In genomic region chr1:96997717-96998116, GRCh38 we compare ENCODE assay signal across 2 cellular contexts.
TF ChIP-seq lines count a peak whose summit lies in the region.

No MANE protein-coding gene starts in this region.

TF ChIP-seq in GM23338, 12 proteins besides CTCF, POLR2A, EP300 and RAD21 (continued from another document):
- TF ChIP-seq, protein P1, sequence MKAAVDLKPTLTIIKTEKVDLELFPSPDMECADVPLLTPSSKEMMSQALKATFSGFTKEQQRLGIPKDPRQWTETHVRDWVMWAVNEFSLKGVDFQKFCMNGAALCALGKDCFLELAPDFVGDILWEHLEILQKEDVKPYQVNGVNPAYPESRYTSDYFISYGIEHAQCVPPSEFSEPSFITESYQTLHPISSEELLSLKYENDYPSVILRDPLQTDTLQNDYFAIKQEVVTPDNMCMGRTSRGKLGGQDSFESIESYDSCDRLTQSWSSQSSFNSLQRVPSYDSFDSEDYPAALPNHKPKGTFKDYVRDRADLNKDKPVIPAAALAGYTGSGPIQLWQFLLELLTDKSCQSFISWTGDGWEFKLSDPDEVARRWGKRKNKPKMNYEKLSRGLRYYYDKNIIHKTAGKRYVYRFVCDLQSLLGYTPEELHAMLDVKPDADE (IDR thresholded peaks at IDR 0.05), result no peak
- no peak for TF ChIP-seq ZNF331 (CRISPR knock-in tag; IDR thresholded peaks at IDR 0.05; ENCODE audit: low read depth)
- no peak for TF ChIP-seq EZH2phosphoT487 (IDR thresholded peaks at IDR 0.05; ENCODE audit: unreplicated experiment)
- no peak for TF ChIP-seq NANOG (IDR thresholded peaks at IDR 0.05; ENCODE audit: borderline replicate concordance)
- TF ChIP-seq POLR2AphosphoS5 (IDR thresholded peaks at IDR 0.05; ENCODE audit: low read depth), result no peak
- TF ChIP-seq ZNF114 (CRISPR knock-in tag; IDR thresholded peaks at IDR 0.05), result no peak
- TF ChIP-seq, protein P2, sequence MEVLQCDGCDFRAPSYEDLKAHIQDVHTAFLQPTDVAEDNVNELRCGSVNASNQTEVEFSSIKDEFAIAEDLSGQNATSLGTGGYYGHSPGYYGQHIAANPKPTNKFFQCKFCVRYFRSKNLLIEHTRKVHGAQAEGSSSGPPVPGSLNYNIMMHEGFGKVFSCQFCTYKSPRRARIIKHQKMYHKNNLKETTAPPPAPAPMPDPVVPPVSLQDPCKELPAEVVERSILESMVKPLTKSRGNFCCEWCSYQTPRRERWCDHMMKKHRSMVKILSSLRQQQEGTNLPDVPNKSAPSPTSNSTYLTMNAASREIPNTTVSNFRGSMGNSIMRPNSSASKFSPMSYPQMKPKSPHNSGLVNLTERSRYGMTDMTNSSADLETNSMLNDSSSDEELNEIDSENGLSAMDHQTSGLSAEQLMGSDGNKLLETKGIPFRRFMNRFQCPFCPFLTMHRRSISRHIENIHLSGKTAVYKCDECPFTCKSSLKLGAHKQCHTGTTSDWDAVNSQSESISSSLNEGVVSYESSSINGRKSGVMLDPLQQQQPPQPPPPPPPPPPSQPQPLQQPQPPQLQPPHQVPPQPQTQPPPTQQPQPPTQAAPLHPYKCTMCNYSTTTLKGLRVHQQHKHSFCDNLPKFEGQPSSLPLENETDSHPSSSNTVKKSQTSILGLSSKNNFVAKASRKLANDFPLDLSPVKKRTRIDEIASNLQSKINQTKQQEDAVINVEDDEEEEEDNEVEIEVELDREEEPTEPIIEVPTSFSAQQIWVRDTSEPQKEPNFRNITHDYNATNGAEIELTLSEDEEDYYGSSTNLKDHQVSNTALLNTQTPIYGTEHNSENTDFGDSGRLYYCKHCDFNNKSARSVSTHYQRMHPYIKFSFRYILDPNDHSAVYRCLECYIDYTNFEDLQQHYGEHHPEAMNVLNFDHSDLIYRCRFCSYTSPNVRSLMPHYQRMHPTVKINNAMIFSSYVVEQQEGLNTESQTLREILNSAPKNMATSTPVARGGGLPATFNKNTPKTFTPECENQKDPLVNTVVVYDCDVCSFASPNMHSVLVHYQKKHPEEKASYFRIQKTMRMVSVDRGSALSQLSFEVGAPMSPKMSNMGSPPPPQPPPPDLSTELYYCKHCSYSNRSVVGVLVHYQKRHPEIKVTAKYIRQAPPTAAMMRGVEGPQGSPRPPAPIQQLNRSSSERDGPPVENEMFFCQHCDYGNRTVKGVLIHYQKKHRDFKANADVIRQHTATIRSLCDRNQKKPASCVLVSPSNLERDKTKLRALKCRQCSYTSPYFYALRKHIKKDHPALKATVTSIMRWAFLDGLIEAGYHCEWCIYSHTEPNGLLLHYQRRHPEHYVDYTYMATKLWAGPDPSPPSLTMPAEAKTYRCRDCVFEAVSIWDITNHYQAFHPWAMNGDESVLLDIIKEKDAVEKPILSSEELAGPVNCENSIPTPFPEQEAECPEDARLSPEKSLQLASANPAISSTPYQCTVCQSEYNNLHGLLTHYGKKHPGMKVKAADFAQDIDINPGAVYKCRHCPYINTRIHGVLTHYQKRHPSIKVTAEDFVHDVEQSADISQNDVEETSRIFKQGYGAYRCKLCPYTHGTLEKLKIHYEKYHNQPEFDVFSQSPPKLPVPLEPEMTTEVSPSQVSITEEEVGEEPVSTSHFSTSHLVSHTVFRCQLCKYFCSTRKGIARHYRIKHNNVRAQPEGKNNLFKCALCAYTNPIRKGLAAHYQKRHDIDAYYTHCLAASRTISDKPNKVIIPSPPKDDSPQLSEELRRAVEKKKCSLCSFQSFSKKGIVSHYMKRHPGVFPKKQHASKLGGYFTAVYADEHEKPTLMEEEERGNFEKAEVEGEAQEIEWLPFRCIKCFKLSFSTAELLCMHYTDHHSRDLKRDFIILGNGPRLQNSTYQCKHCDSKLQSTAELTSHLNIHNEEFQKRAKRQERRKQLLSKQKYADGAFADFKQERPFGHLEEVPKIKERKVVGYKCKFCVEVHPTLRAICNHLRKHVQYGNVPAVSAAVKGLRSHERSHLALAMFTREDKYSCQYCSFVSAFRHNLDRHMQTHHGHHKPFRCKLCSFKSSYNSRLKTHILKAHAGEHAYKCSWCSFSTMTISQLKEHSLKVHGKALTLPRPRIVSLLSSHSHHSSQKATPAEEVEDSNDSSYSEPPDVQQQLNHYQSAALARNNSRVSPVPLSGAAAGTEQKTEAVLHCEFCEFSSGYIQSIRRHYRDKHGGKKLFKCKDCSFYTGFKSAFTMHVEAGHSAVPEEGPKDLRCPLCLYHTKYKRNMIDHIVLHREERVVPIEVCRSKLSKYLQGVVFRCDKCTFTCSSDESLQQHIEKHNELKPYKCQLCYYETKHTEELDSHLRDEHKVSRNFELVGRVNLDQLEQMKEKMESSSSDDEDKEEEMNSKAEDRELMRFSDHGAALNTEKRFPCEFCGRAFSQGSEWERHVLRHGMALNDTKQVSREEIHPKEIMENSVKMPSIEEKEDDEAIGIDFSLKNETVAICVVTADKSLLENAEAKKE (CRISPR knock-in tag; IDR thresholded peaks at IDR 0.05), result no peak
- TF ChIP-seq REST (IDR thresholded peaks at IDR 0.05; ENCODE audit: unreplicated experiment), result no peak
- no peak for TF ChIP-seq JUNB (IDR thresholded peaks at IDR 0.05; ENCODE audit: unreplicated experiment)

TF ChIP-seq in SK-N-SH, 30 proteins besides CTCF, POLR2A, EP300 and RAD21 (continued from another document):
- TF ChIP-seq REST (IDR thresholded peaks at IDR 0.05; ENCODE audit: low read depth, low read length) (no peak), RFX5 (IDR thresholded peaks at IDR 0.05; ENCODE audit: low read length) (no peak), RXRA (IDR thresholded peaks at IDR 0.05; ENCODE audit: borderline replicate concordance, low read depth) (no peak), POLR2AphosphoS5 (IDR thresholded peaks at IDR 0.05; ENCODE audit: low read depth, low read length) (peak; percentile 58; the same call in 1 of the 2 replicates), EZH2phosphoT487 (IDR thresholded peaks at IDR 0.05; ENCODE audit: borderline replicate concordance, low read depth) (no peak), USF1 (IDR thresholded peaks at IDR 0.05; ENCODE audit: borderline replicate concordance, low read depth) (no peak), JUND (IDR thresholded peaks at IDR 0.05) (no peak), MEF2A (IDR thresholded peaks at IDR 0.05; ENCODE audit: borderline replicate concordance, low read depth) (no peak), TCF12 (IDR thresholded peaks at IDR 0.05) (peak; percentile 86), ELF1 (IDR thresholded peaks at IDR 0.05) (no peak), CHD2 (IDR thresholded peaks at IDR 0.05; ENCODE audit: low read length, partially characterized antibody) (peak; percentile 88), RCOR1 (IDR thresholded peaks at IDR 0.05; ENCODE audit: low read length) (peak; percentile 68), FOSL2 (IDR thresholded peaks at IDR 0.05; ENCODE audit: borderline replicate concordance, low read depth) (no peak), YY1 (IDR thresholded peaks at IDR 0.05; ENCODE audit: low read depth) (no peak), NFIC (IDR thresholded peaks at IDR 0.05; ENCODE audit: borderline replicate concordance) (no peak), FOXJ3 (CRISPR knock-in tag; IDR thresholded peaks at IDR 0.05) (peak; percentile 94), MXI1 (IDR thresholded peaks at IDR 0.05; ENCODE audit: low read depth, low read length) (peak; percentile 44; the same call in 1 of the 2 replicates), NRF1 (IDR thresholded peaks at IDR 0.05; ENCODE audit: low read depth, low read length) (no peak), TEAD4 (IDR thresholded peaks at IDR 0.05; ENCODE audit: borderline replicate concordance, insufficient read depth) (no peak), GABPA (IDR thresholded peaks at IDR 0.05; ENCODE audit: low read depth) (no peak), PBX3 (IDR thresholded peaks at IDR 0.05) (peak; percentile 57), FOXM1 (IDR thresholded peaks at IDR 0.05; ENCODE audit: low read depth) (no peak), SIN3A (IDR thresholded peaks at IDR 0.05; ENCODE audit: borderline replicate concordance, low read depth, low read length) (no peak), TAF1 (IDR thresholded peaks at IDR 0.05; ENCODE audit: borderline replicate concordance, low read depth, low read length) (no peak), GATA2 (CRISPR knock-in tag; IDR thresholded peaks at IDR 0.05) (peak; percentile 100)
- TF ChIP-seq, protein P3, sequence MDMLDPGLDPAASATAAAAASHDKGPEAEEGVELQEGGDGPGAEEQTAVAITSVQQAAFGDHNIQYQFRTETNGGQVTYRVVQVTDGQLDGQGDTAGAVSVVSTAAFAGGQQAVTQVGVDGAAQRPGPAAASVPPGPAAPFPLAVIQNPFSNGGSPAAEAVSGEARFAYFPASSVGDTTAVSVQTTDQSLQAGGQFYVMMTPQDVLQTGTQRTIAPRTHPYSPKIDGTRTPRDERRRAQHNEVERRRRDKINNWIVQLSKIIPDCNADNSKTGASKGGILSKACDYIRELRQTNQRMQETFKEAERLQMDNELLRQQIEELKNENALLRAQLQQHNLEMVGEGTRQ (IDR thresholded peaks at IDR 0.05; ENCODE audit: borderline replicate concordance, low read depth, low read length), result no peak
- TF ChIP-seq, protein P4, sequence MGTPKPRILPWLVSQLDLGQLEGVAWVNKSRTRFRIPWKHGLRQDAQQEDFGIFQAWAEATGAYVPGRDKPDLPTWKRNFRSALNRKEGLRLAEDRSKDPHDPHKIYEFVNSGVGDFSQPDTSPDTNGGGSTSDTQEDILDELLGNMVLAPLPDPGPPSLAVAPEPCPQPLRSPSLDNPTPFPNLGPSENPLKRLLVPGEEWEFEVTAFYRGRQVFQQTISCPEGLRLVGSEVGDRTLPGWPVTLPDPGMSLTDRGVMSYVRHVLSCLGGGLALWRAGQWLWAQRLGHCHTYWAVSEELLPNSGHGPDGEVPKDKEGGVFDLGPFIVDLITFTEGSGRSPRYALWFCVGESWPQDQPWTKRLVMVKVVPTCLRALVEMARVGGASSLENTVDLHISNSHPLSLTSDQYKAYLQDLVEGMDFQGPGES (IDR thresholded peaks at IDR 0.05; ENCODE audit: low read depth, low read length), result no peak
- TF ChIP-seq, protein P5, sequence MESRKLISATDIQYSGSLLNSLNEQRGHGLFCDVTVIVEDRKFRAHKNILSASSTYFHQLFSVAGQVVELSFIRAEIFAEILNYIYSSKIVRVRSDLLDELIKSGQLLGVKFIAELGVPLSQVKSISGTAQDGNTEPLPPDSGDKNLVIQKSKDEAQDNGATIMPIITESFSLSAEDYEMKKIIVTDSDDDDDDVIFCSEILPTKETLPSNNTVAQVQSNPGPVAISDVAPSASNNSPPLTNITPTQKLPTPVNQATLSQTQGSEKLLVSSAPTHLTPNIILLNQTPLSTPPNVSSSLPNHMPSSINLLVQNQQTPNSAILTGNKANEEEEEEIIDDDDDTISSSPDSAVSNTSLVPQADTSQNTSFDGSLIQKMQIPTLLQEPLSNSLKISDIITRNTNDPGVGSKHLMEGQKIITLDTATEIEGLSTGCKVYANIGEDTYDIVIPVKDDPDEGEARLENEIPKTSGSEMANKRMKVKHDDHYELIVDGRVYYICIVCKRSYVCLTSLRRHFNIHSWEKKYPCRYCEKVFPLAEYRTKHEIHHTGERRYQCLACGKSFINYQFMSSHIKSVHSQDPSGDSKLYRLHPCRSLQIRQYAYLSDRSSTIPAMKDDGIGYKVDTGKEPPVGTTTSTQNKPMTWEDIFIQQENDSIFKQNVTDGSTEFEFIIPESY (IDR thresholded peaks at IDR 0.05; ENCODE audit: borderline replicate concordance, low read depth), result no peak
